In the genomic region with DNA sequence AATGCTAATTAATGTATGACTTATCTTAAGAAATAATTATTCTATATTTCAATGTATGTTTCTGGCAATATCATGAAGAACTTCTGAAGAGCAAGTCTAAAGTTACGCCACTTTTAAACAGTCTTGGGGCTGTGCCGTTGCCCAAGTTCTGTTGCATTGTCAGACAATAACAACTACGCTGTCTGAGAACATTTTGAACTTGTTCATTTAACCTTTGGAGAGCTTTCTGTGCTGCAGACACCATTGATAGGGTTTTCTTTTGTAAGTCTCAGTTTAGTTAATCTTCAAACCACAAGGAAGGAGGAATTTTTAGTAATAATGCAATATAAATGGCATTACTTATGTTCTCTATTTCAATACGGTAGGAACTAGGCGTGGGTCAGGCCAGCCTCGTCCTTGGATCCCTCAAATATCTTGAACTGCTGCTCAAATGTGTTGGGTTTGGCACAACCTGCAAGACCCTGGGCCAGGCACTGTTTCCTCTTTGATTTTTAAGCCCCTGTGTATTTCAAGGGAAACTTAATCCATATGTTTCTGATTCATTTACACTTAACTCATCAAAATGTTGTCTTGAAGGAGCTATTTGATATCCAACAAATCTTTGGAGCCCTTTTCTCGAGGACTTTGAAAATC, we compare ENCODE assay signal across 28 cellular contexts.
"Had no signal": no experiment of that assay in that cellular context is flagged by ENCODE, and none has a peak within 500 bp of the region (broad histone marks: within the 10 kb centered on the region; RNA-seq: fewer than 3 reads in every experiment).

No MANE protein-coding gene starts in this region.

- H3K36me3 ChIP-seq: colonic mucosa, heart right ventricle, lower lobe of right lung, ovary, spleen, thoracic aorta, tibial nerve, upper lobe of left lung had no signal

- H3K27ac ChIP-seq: colonic mucosa, epithelial cell of prostate, foreskin keratinocyte, heart right ventricle, lower lobe of right lung, ovary, psoas muscle, thoracic aorta, upper lobe of left lung had no signal

- H3K4me3 ChIP-seq: colonic mucosa, heart right ventricle, lower lobe of right lung, ovary, psoas muscle, skin epidermis, spleen, thoracic aorta, tibial nerve, upper lobe of left lung had no signal

- H3K27me3 ChIP-seq: colonic mucosa, foreskin keratinocyte, heart right ventricle, ovary, spleen, tibial nerve, upper lobe of left lung had no signal

- H3K4me1 ChIP-seq: colonic mucosa, foreskin keratinocyte, lower lobe of right lung, psoas muscle, tibial nerve, upper lobe of left lung had no signal

- DNase-seq: central memory CD4-positive, alpha-beta T cell; colonic mucosa; effector CD8-positive, alpha-beta T cell; endodermal cell; foreskin keratinocyte; glutamatergic neuron; heart right ventricle; hippocampal formation; left ventricle myocardium superior; lower lobe of right lung; naive B cell; nephron progenitor cell; occipital lobe; ovary; posterior cingulate gyrus; psoas muscle; spleen; stimulated activated CD4-positive, alpha-beta T cell treated with anti-CD3 and anti-CD28 coated beads, Interleukin-4, amount 100 ng/mL, for 4 hours; stimulated activated naive CD8-positive, alpha-beta T cell treated with anti-CD3 and anti-CD28 coated beads, Interleukin-15, Interleukin-2, amounts not matched to agents 100 U/mL and 50 U/mL, for 24 hours; substantia nigra; upper lobe of left lung had no signal

- ATAC-seq: esophagus mucosa; foreskin keratinocyte; heart right ventricle; left ventricle myocardium superior; lower lobe of right lung; psoas muscle; right cardiac atrium; stimulated activated memory B cell treated with anti-CD40 and anti-IgM and Interleukin-4, amounts not matched to agents 10 μg/mL and 1 μg/mL and 100 μg/mL, for 72 hours; stimulated activated naive CD8-positive, alpha-beta T cell treated with anti-CD3 and anti-CD28 coated beads, Interleukin-15, Interleukin-2, amounts not matched to agents 100 U/mL and 50 U/mL, for 24 hours had no signal

- H3K9me3 ChIP-seq: colonic mucosa, lower lobe of right lung, ovary, spleen, thoracic aorta, upper lobe of left lung had no signal
